6 cellular contexts compared by ENCODE assay signal in genomic region chr4:2155246-2155645, GRCh38.
"Had no signal": no experiment of that assay in that cellular context is flagged by ENCODE, and none has a peak within 500 bp of the region (broad histone marks: within the 10 kb centered on the region; RNA-seq: fewer than 3 reads in every experiment).

No MANE protein-coding gene starts in this region.

- ATAC-seq: HepG2, K562 had no signal

- H3K4me3 ChIP-seq: K562 had no signal

- DNase-seq: IMR-90, KBM-7, KG1 had no signal

- H3K27ac ChIP-seq: HL-60 had no signal
